ENCODE assay signal across 17 cellular contexts in the genomic region with DNA sequence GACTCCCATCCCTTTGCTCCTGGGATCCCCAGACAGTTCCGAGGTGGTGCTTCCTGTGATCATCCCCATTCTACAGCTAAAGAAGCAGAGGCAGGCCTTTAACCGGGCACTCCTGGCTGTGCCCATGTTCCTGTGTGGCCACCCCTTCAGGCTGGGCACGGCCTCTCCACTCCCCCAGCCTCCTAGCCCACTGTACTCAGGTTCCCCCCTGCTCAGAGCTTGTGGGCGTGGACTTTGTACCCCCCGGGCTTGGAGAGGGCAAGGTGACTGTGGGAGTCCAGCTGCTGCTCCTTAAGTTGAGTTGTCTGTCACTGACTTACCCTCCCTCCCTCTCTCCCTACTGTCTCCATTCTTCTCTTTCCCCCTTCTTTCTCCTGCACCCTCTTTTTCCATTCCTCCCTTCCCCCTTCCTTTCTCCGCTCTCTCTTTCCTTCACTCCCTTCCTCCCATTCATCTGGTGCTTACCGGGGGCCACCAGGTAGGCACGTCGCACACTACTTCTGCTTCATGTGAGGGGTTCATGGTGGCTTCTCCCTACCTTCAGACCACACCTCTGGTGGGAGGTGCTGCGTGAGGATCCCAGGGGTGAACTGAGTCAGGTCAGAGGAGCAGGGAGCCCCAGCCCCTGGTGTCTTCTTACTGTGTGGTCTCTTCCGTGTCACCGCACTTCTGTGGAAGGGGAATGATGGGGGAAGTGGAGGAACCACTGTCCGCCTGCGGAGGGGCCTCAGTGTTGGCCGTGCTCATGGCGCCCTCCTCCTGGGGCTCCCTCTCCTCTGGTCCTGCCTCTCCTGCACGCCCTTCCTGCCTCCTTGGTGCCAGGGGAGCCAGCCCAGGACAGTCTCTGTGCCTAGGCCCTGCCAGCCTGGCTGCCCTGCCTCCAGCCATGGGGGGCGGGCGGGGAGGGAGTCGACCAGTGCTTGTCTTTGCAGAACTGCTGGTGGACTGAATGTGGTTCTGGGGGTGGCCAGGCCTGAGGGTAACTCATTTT. TPM values are rescaled to one million over a fixed set of nuclear protein-coding genes. Genes with fewer than 3 reads are reported as not detected.
A peak's percentile ranks its signal among the peaks of the same experiment; 100 is the strongest.
DNase-seq lines count a peak whose midpoint lies in the region; ATAC-seq and TF ChIP-seq lines count a peak whose summit lies in the region.
"Had no signal": no experiment of that assay in that cellular context is flagged by ENCODE, and none has a peak within 500 bp of the region (broad histone marks: within the 10 kb centered on the region; RNA-seq: fewer than 3 reads in every experiment).

No MANE protein-coding gene starts in this region.

- intact Hi-C loops in left lung (cut with DNase I), result no loop called here

- ATAC-seq in left lung (no peak), HG02759 (IDR thresholded peaks at IDR 0.05; ENCODE audit: unreplicated experiment) (no peak)
- ATAC-seq: activated CD4-positive, CD25-positive, alpha-beta regulatory T cell treated with anti-CD3 and anti-CD28 coated beads, Interleukin-2, amount 50 U/mL, for 24 hours; Panc1 had no signal

- peak overlapping the region; percentile 90; the same call in 1 of the 2 replicates for H3K4me2 ChIP-seq in BLaER1

- H3K9me3 Mint-ChIP-seq in progenitor cell of endocrine pancreas (ENCODE audit: low read depth), result no peaks in the 10 kb centered on the region

- POLR2A ChIA-PET in RWPE1 (lab: Yijun Ruan, JAX; ENCODE audit: low non-redundant PET), result interaction anchor here (0.6 kb wide), 1 partner anchor 251 kb away, joined by 3 read pairs; no protein-coding TSS in a partner anchor

- DNase-seq in RWPE1 (ENCODE audit: low spot score), result no peak
- no peak for DNase-seq in left lung
- DNase-seq in progenitor cell of endocrine pancreas (ENCODE audit: low spot score, unreplicated experiment), result no peak
- no peak for DNase-seq in NOMO-1 (lab: John Stamatoyannopoulos, UW; ENCODE audit: unreplicated experiment in 2 of 2)
- no peak for DNase-seq in HT-29 (ENCODE audit: low spot score)
- DNase-seq in GM19238 (ENCODE audit: insufficient read length, low spot score), result no peak
- DNase-seq: activated naive CD4-positive, alpha-beta T cell treated with anti-CD3 and anti-CD28 coated beads, Interleukin-2, amount 50 U/mL, for 16 hours; KG1; NCI-H1417 treated with DMSO at 0.1 percent for 48 hours; NCI-H345; substantia nigra; T-helper 1 cell had no signal

- peaks cover 100% of the 10 kb centered on the region for H4K20me1 ChIP-seq in BLaER1

- peaks cover 65% of the 10 kb centered on the region for H3K36me3 ChIP-seq in BLaER1
- H3K36me3 ChIP-seq in left lung, result peaks cover 0 to 4% of the 10 kb centered on the region in 2 donors

- H3K27ac Mint-ChIP-seq in progenitor cell of endocrine pancreas, result peak overlapping the region; percentile 53

- H3K4me3 Mint-ChIP-seq in progenitor cell of endocrine pancreas (ENCODE audit: low read depth), result no peak overlapping the region

- H3K4me1 Mint-ChIP-seq in progenitor cell of endocrine pancreas (ENCODE audit: low read depth), result peaks cover 31% of the 10 kb centered on the region

- H3K9ac ChIP-seq in BLaER1, result no peak overlapping the region
- H3K9ac ChIP-seq: parathyroid adenoma had no signal

- H3K27ac ChIP-seq in BLaER1 (no peak overlapping the region), RWPE1 (peak overlapping the region; percentile 8; the same call in 1 of the 2 replicates), left lung (peak overlapping the region; percentile 37 to 48)
- H3K27ac ChIP-seq: parathyroid adenoma had no signal

- H3K4me3 ChIP-seq in BLaER1, result no peak overlapping the region
- H3K4me3 ChIP-seq in left lung, result no peak overlapping the region

- H3K27me3 Mint-ChIP-seq in progenitor cell of endocrine pancreas, result no peaks in the 10 kb centered on the region

- H3K4me1 ChIP-seq in BLaER1, result peaks cover 92% of the 10 kb centered on the region
- H3K4me1 ChIP-seq in left lung, result peaks cover 31 to 99% of the 10 kb centered on the region in 2 donors
- H3K4me1 ChIP-seq: parathyroid adenoma had no signal

- H3K9me3 ChIP-seq in BLaER1, result peaks cover 11% of the 10 kb centered on the region; the same call in 1 of the 2 replicates
- no peaks in the 10 kb centered on the region for H3K9me3 ChIP-seq in left lung

- H3K27me3 ChIP-seq in BLaER1 (no peaks in the 10 kb centered on the region), left lung (no peaks in the 10 kb centered on the region)

- TF ChIP-seq CTCF in RWPE1 (conservative IDR thresholded peaks at IDR 0.05; ENCODE audit: low read depth), result no peak
- TF ChIP-seq CTCF in left lung (IDR thresholded peaks at IDR 0.05), result no peak
- no peak for TF ChIP-seq CTCF in progenitor cell of endocrine pancreas (IDR thresholded peaks at IDR 0.05; ENCODE audit: unreplicated experiment)

- H3K36me3 Mint-ChIP-seq in progenitor cell of endocrine pancreas (ENCODE audit: insufficient read depth), result peaks cover 12% of the 10 kb centered on the region

- CTCF ChIA-PET in RWPE1 (lab: Yijun Ruan, JAX), result no interaction called here

RNA-seq across cellular contexts. Expression of gene CMIP, which starts 29.7 kb away (rescaled TPM):
- total RNA-seq in left lung (10 to 100 TPM; 50.8 to 55.8 TPM), progenitor cell of endocrine pancreas (62.5 and 62.7 TPM in 2 replicates)
- 17.3 and 24.7 TPM in 2 replicates for total RNA-seq in HT-29 (2014; rRNA removed; shearing (Covaris generic))
